In the genomic region with DNA sequence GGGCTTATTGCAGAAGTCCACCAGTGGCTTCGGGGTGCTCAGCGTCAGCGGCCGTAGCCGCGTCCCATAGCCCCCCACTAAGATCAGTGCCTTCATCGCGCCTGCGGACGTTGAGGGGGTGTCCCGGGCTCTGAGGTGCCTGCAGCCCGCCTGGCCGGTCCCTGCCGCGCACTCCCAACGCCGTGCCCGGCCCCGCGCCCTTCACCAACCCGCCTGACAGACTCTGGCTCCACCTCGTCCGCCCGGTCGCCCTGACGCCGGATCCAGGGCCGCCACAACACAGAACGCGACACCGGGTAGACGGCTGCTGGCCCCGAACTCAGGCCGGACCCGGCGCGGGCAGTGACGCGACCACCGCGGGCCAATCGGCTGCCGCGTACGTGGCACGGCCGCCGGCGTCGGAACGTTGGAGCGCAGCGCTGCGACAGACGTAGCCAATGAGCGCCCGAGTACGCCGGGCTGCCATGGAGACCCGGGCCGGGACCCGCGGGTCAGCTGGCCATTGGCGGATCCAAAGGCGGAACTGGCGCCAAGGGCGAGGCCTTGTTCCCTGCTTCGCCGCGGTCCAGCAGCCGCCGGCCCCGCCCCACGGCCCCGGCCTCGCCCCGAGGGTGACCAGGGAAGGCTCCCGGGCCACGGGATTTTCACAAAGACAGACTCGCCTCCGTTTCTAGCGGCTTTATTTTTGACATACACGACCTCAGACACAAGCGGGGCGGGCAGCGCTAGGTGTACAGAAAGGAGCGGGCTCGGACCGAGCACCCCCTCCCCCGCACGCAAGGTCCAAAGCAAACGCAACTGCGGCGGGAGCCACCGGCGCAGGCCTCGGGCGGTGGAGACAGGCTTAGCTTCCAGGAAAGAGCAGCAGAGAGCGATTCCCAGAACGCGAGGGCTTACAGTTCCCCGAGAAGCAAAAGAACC, we compare ENCODE assay signal across 8 cellular contexts. TPM values are rescaled to one million over a fixed set of nuclear protein-coding genes. Genes with fewer than 3 reads are reported as not detected.
A peak's percentile ranks its signal among the peaks of the same experiment; 100 is the strongest.
DNase-seq lines count a peak whose midpoint lies in the region; ATAC-seq, FAIRE-seq and TF ChIP-seq lines count a peak whose summit lies in the region.

A gene (minus strand): TSS at position 321 of the 921 bp plus-strand sequence. CDS start 225 bp downstream, at position 96.

- peaks cover 0 to 20% (median 10%) of the 10 kb centered on the region in 3 donors for H3K36me3 ChIP-seq in pancreas
- peaks cover 18 to 23% of the 10 kb centered on the region in 2 donors for H3K36me3 ChIP-seq in thyroid gland

- H3K4me3 ChIP-seq in pancreas: peak within 1 kb of the TSS; percentile 90 to 100 (median 98)
- H3K4me3 ChIP-seq in thyroid gland (replicated peaks in 1 of 3): peak within 1 kb of the TSS; percentile 86 to 98 (median 96)

- FAIRE-seq in GM12891 (lab: Jason Lieb, UNC) (peak; percentile 99), pancreas (lab: Jason Lieb, UNC) (no peak)

- intact Hi-C loops in Right ventricle myocardium inferior (cut with DNase I): loop anchor here (5.0 kb wide), 1 partner anchor 563 kb away; no protein-coding TSS in a partner anchor
- intact Hi-C loops in pancreas (cut with DNase I): no loop called here
- intact Hi-C loops in thyroid gland (cut with DNase I): loop anchor here (5.0 kb wide), 1 partner anchor 63 kb away; a partner anchor contains a TSS

- TF ChIP-seq POLR2A in GM12891 (IDR thresholded peaks at IDR 0.05; ENCODE audit: low read depth, low read length): peak; percentile 61
- peak; percentile 40 to 80 for TF ChIP-seq POLR2A in thyroid gland (IDR thresholded peaks at IDR 0.05)

- H3K27me3 ChIP-seq in pancreas (no peaks in the 10 kb centered on the region), thyroid gland (no peaks in the 10 kb centered on the region)

- H3K4me1 ChIP-seq in pancreas: peaks cover 4 to 17% (median 10%) of the 10 kb centered on the region in 3 donors
- peaks cover 23 to 35% of the 10 kb centered on the region in 2 donors for H3K4me1 ChIP-seq in thyroid gland

- peak within 1 kb of the TSS; percentile 94 to 100 (median 98) for H3K27ac ChIP-seq in pancreas
- H3K27ac ChIP-seq in thyroid gland: peak within 1 kb of the TSS; percentile 88 to 98 (median 88)

- TF ChIP-seq CTCF in pancreas (IDR thresholded peaks at IDR 0.05) (no peak), thyroid gland (IDR thresholded peaks at IDR 0.05) (peak in 1 of 6 experiments; percentile 5)

- ATAC-seq in HG02798 (IDR thresholded peaks at IDR 0.05; ENCODE audit: poor library complexity, unreplicated experiment) (peak; percentile 85), Right ventricle myocardium inferior (peak; percentile 92), pancreas (peak; percentile 81 to 88 (median 84))

- WGBS in pancreas, 2 donors: 0% methylated on average over 85 to 102 of the region's 102 CpGs
- 1 to 4% methylated on average over 10 to 38 of the region's 102 CpGs for whole genome bisulfite sequencing in thyroid gland, 2 donors

- DNase-seq in GM12891 (ENCODE audit: insufficient read length, low spot score): peak; percentile 97
- peak; percentile 88 for DNase-seq in NCI-H1436 (lab: John Stamatoyannopoulos, UW)
- peak; percentile 96 for DNase-seq in SW480 (ENCODE audit: low spot score)
- peak; percentile 79 for DNase-seq in activated naive CD8-positive, alpha-beta T cell treated with anti-CD3 and anti-CD28 coated beads, Interleukin-2, amount 50 U/mL, for 16 hours (ENCODE audit: low read depth, low spot score)
- peak; percentile 99 for DNase-seq in Right ventricle myocardium inferior (ENCODE audit: missing footprints)
- DNase-seq in pancreas: peak; percentile 97 to 99 (median 98)
- peak; percentile 99 for DNase-seq in thyroid gland

- H3K9me3 ChIP-seq in pancreas (no peaks in the 10 kb centered on the region), thyroid gland (no peaks in the 10 kb centered on the region)

TF ChIP-seq in GM12891, 5 proteins besides CTCF, POLR2A, EP300 and RAD21:
- TF ChIP-seq POLR2AphosphoS5 (IDR thresholded peaks at IDR 0.05; ENCODE audit: low read depth, low read length) (peak; percentile 18; the same call in 1 of the 2 replicates), POU2F2 (IDR thresholded peaks at IDR 0.05; ENCODE audit: low read depth, low read length) (no peak), TAF1 (IDR thresholded peaks at IDR 0.05; ENCODE audit: low read depth, low read length) (no peak; the same call in 1 of the 2 replicates), PAX5 (IDR thresholded peaks at IDR 0.05; ENCODE audit: insufficient read depth, low read length, severe bottlenecking) (peak; percentile 47), SPI1 (IDR thresholded peaks at IDR 0.05; ENCODE audit: low read depth, low read length) (peak; percentile 61)

RNA-seq across cellular contexts. Expression of the gene that starts here (rescaled TPM):
- polyA plus RNA-seq in GM12891 (2012; ENCODE audit: low read depth, missing spikeins): 18.9 TPM
- 18.1 TPM for total RNA-seq in Right ventricle myocardium inferior
- total RNA-seq in pancreas: 10 to 100 TPM; 22.4 to 46.7 (median 31.4) TPM
- polyA plus RNA-seq in pancreas: 10 to 100 TPM; 35.9 to 38.1 TPM
- total RNA-seq in thyroid gland: 10 to 100 TPM; 28.5 to 85.6 (median 57.7) TPM

Comparison
In these comparisons a context has a peak if more than half of its experiments do, and no peak if none do; other contexts are left out.
1. Peak in every context shown above with its lines: DNase-seq, ATAC-seq, H3K4me3 ChIP-seq and H3K27ac ChIP-seq.
2. intact Hi-C loops: an anchor here in Right ventricle myocardium inferior (5.0 kb wide) and thyroid gland (5.0 kb wide); none called in pancreas.